Comparison of ENCODE assay signal across 26 cellular contexts in the genomic region with DNA sequence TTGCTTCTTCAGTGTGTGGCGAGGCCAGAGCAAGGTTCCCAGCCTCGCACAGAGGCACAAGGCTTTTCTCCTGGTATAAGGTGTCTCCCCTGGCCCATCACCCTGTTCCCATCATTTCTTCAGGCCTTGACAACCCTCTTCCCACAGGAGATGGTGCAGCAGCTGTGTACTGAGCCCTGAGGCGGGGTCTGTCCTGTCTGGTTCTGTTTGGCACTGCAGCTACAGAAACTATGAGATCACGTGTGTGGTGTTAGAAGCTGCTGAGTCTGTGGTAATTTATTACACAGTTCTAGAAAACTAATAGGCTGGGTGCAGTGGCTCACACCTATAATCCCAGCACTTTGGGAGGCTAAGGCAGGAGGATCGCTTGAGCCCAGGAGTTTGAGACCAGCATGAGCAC. TPM values are rescaled to one million over a fixed set of nuclear protein-coding genes. Genes with fewer than 3 reads are reported as not detected.
DNase-seq lines count a peak whose midpoint lies in the region; TF ChIP-seq lines count a peak whose summit lies in the region.
"Had no signal": no experiment of that assay in that cellular context is flagged by ENCODE, and none has a peak within 500 bp of the region (broad histone marks: within the 10 kb centered on the region; RNA-seq: fewer than 3 reads in every experiment).

No MANE protein-coding gene starts in this region.

- no peak for TF ChIP-seq EP300 in stomach (IDR thresholded peaks at IDR 0.05)

- no peaks in the 10 kb centered on the region for H3K9me2 ChIP-seq in Karpas-422 (replicated peaks; ENCODE audit: insufficient read depth, low read length)

- no peak overlapping the region for H2AFZ ChIP-seq in Karpas-422 (ENCODE audit: low read length)
- H2AFZ ChIP-seq: parathyroid adenoma had no signal

- TF ChIP-seq CTCF in cardiac muscle cell (IDR thresholded peaks at IDR 0.05; ENCODE audit: low read depth, low read length) (no peak), stomach (IDR thresholded peaks at IDR 0.05) (no peak), thyroid gland (IDR thresholded peaks at IDR 0.05) (no peak)

- 81 to 97% (median 94%) methylated on average over 5 of the region's 5 CpGs for WGBS in stomach, 5 donors
- WGBS in thyroid gland, 2 donors: 89 to 98% methylated on average over 5 of the region's 5 CpGs

- H3K79me2 ChIP-seq in Karpas-422 (ENCODE audit: low read length): peaks cover 4% of the 10 kb centered on the region; the same call in 1 of the 2 replicates
- H3K79me2 ChIP-seq: parathyroid adenoma had no signal

- intact Hi-C loops in stomach (cut with DNase I; ENCODE audit: low total_unique reads) (no loop called here), thyroid gland (cut with DNase I) (no loop called here)

- H3K4me2 ChIP-seq in Karpas-422 (ENCODE audit: low read depth, low read length, poor library complexity, severe bottlenecking): no peak overlapping the region

- H3K27ac ChIP-seq in cardiac muscle cell: peak overlapping the region; percentile 56
- H3K27ac ChIP-seq in stomach: peak overlapping the region in 3 of 5 donors; percentile 8 to 74 (median 54)
- H3K27ac ChIP-seq in thyroid gland: no peak overlapping the region
- no peak overlapping the region for H3K27ac ChIP-seq in Karpas-422 (ENCODE audit: low read length)
- H3K27ac ChIP-seq: C4-2B, colonic mucosa, esophagus squamous epithelium, parathyroid adenoma, SK-N-MC had no signal

- no peak overlapping the region for H3K9ac ChIP-seq in Karpas-422 (ENCODE audit: low read length)
- H3K9ac ChIP-seq: parathyroid adenoma had no signal

- DNase-seq in NAMALWA (ENCODE audit: low spot score) (peak; percentile 62), cardiac muscle cell (ENCODE audit: low read depth in 1 of 2, low spot score in 1 of 2) (no peak), myocyte (ENCODE audit: low read depth) (peak; percentile 68), stomach (no peak), KG1 (lab: John Stamatoyannopoulos, UW) (no peak), thyroid gland (no peak), Karpas-422 (no peak)
- no peak for DNase-seq in effector CD4-positive, alpha-beta T cell
- DNase-seq: activated CD4-positive, alpha-beta memory T cell treated with anti-CD3 and anti-CD28 coated beads, Interleukin-2, amount 10 ng/mL, durations not matched to agents 7 days and 5 days; activated CD4-positive, alpha-beta T cell treated with anti-CD3 and anti-CD28 coated beads for 1 hour; colonic mucosa; DMS79 treated with DMSO at 0.1 percent for 48 hours; endodermal cell; esophagus squamous epithelium; foreskin melanocyte; hypothalamus; midbrain; NCI-H1436; NCI-H2081 treated with DMSO at 0.1 percent for 48 hours; NCI-H345; T-helper 17 cell; trophoblast cell had no signal

- no peak overlapping the region for H3K4me3 ChIP-seq in cardiac muscle cell
- H3K4me3 ChIP-seq in stomach: no peak overlapping the region
- no peak overlapping the region for H3K4me3 ChIP-seq in thyroid gland (replicated peaks in 1 of 3)
- H3K4me3 ChIP-seq in Karpas-422 (ENCODE audit: low read length): no peak overlapping the region
- H3K4me3 ChIP-seq: colonic mucosa, esophagus squamous epithelium, SK-N-MC had no signal

- H3K9me3 ChIP-seq in cardiac muscle cell (ENCODE audit: low read depth) (no peaks in the 10 kb centered on the region), stomach (no peaks in the 10 kb centered on the region), thyroid gland (no peaks in the 10 kb centered on the region), Karpas-422 (ENCODE audit: low read length) (no peaks in the 10 kb centered on the region)
- H3K9me3 ChIP-seq: colonic mucosa, esophagus squamous epithelium had no signal

- TF ChIP-seq POLR2A in stomach (IDR thresholded peaks at IDR 0.05) (no peak), thyroid gland (IDR thresholded peaks at IDR 0.05) (no peak)

- H4K20me1 ChIP-seq in Karpas-422 (ENCODE audit: insufficient read depth, low read depth, low read length): no peaks in the 10 kb centered on the region

- H3K4me1 ChIP-seq in cardiac muscle cell (ENCODE audit: low read depth) (peaks cover 16% of the 10 kb centered on the region), stomach (peaks cover 0 to 10% (median 4%) of the 10 kb centered on the region in 4 donors), thyroid gland (peaks cover 7 to 10% of the 10 kb centered on the region in 2 donors), Karpas-422 (ENCODE audit: low read length) (peaks cover 10% of the 10 kb centered on the region)

- no peaks in the 10 kb centered on the region for H3K27me3 ChIP-seq in cardiac muscle cell
- H3K27me3 ChIP-seq in stomach: no peaks in the 10 kb centered on the region
- no peaks in the 10 kb centered on the region for H3K27me3 ChIP-seq in thyroid gland
- no peaks in the 10 kb centered on the region for H3K27me3 ChIP-seq in Karpas-422 (ENCODE audit: low read length)
- H3K27me3 ChIP-seq: colonic mucosa, esophagus squamous epithelium had no signal

- H3K36me3 ChIP-seq in cardiac muscle cell (no peaks in the 10 kb centered on the region), stomach (peaks cover 21 to 89% (median 82%) of the 10 kb centered on the region in 4 donors), thyroid gland (peaks cover 22 to 26% of the 10 kb centered on the region in 2 donors), Karpas-422 (ENCODE audit: insufficient read depth, low read length) (no peaks in the 10 kb centered on the region)
- H3K36me3 ChIP-seq: colonic mucosa had no signal

RNA-seq across cellular contexts. Expression of a gene that starts 7.2 kb away (rescaled TPM):
- total RNA-seq in cardiac muscle cell: 18.0 and 19.8 TPM in 2 replicates
- 17.1 and 17.5 TPM in 2 replicates for polyA plus RNA-seq in cardiac muscle cell
- total RNA-seq in myocyte: 127 and 180 TPM in 2 replicates
- polyA plus RNA-seq in myocyte (2012): 72.6 TPM
- 10 to 100 TPM in 2 of 5 donors, 1 to 10 TPM in 3; 3.5 to 16.5 (median 9.8) TPM for total RNA-seq in stomach
- polyA plus RNA-seq in stomach: 1 to 10 TPM; 4.4 to 6.0 (median 5.8) TPM
- 10 to 100 TPM; 20.8 to 40.3 (median 38.4) TPM for total RNA-seq in thyroid gland
- total RNA-seq in Karpas-422 (2014; rRNA removed; shearing (Covaris generic); ENCODE audit: low replicate concordance): 8.7 and 14.3 TPM in 2 replicates

RNA-seq across cellular contexts. Expression of a gene that starts 11.9 kb away (rescaled TPM):
- total RNA-seq in cardiac muscle cell: 13.5 and 14.3 TPM in 2 replicates
- 11.5 and 17.1 TPM in 2 replicates for polyA plus RNA-seq in cardiac muscle cell
- total RNA-seq in myocyte: 28.0 and 36.4 TPM in 2 replicates
- 24.6 TPM for polyA plus RNA-seq in myocyte (2012)
- total RNA-seq in stomach: 10 to 100 TPM; 11.9 to 66.1 (median 17.2) TPM
- polyA plus RNA-seq in stomach: 1 to 10 TPM; 2.9 to 6.0 (median 4.2) TPM
- 100 to 1,000 TPM in 1 of 4 donors, 10 to 100 TPM in 3; 73.1 to 116 (median 85.7) TPM for total RNA-seq in thyroid gland
- total RNA-seq in Karpas-422 (2014; rRNA removed; shearing (Covaris generic); ENCODE audit: low replicate concordance): 44.2 and 83.2 TPM in 2 replicates

RNA-seq across cellular contexts. Expression of a gene that starts 16.5 kb away (rescaled TPM):
- total RNA-seq in cardiac muscle cell (0.60 and 2.8 TPM in 2 replicates), myocyte (0.11 TPM in 1 of 2 replicates, not detected in the other), stomach (100 to 1,000 TPM in 1 of 5 donors, 10 to 100 TPM in 4; 19.8 to 184 (median 76.3) TPM), thyroid gland (10 to 100 TPM; 42.9 to 86.9 (median 50.5) TPM)
- polyA plus RNA-seq in cardiac muscle cell (1.8 and 3.1 TPM in 2 replicates), stomach (10 to 100 TPM; 21.5 to 36.9 (median 31.2) TPM)
- 0.35 TPM for polyA plus RNA-seq in myocyte (2012)
- not detected in 2 replicates for total RNA-seq in Karpas-422 (2014; rRNA removed; shearing (Covaris generic); ENCODE audit: low replicate concordance)
- total RNA-seq: activated CD4-positive, alpha-beta memory T cell treated with anti-CD3 and anti-CD28 coated beads, Interleukin-2, amount 10 ng/mL, durations not matched to agents 7 days and 5 days had no signal
- polyA plus RNA-seq: neural cell had no signal

RNA-seq across cellular contexts. Expression of a gene that starts 58.4 kb away (rescaled TPM):
- 12.8 and 24.3 TPM in 2 replicates for total RNA-seq in cardiac muscle cell
- polyA plus RNA-seq in cardiac muscle cell: 18.4 and 24.4 TPM in 2 replicates
- total RNA-seq in myocyte: 19.3 and 21.3 TPM in 2 replicates
- 12.5 TPM for polyA plus RNA-seq in myocyte (2012)
- total RNA-seq in stomach: 10 to 100 TPM; 12.3 to 41.4 (median 16.7) TPM
- 1 to 10 TPM; 4.7 to 5.7 (median 5.7) TPM for polyA plus RNA-seq in stomach
- 10 to 100 TPM; 13.4 to 25.8 (median 18.7) TPM for total RNA-seq in thyroid gland
- total RNA-seq in Karpas-422 (2014; rRNA removed; shearing (Covaris generic); ENCODE audit: low replicate concordance): 13.3 and 28.0 TPM in 2 replicates

RNA-seq across cellular contexts. Expression of a gene that starts 58.4 kb away (rescaled TPM):
- total RNA-seq in cardiac muscle cell: 106 and 110 TPM in 2 replicates
- polyA plus RNA-seq in cardiac muscle cell: 55.8 and 56.6 TPM in 2 replicates
- total RNA-seq in myocyte: 48.9 and 59.6 TPM in 2 replicates
- 44.8 TPM for polyA plus RNA-seq in myocyte (2012)
- total RNA-seq in stomach: 10 to 100 TPM; 24.9 to 88.8 (median 48.3) TPM
- polyA plus RNA-seq in stomach: 10 to 100 TPM; 22.4 to 30.2 (median 28.6) TPM
- total RNA-seq in thyroid gland: 10 to 100 TPM; 41.7 to 57.0 (median 46.9) TPM
- 43.9 and 44.6 TPM in 2 replicates for total RNA-seq in Karpas-422 (2014; rRNA removed; shearing (Covaris generic); ENCODE audit: low replicate concordance)

Comparison
In these comparisons a context has a peak if more than half of its experiments do, and no peak if none do; other contexts are left out.
1. DNase-seq: peak in NAMALWA (single experiment) and myocyte (single experiment); none in cardiac muscle cell (0 of 2), stomach (single experiment), KG1 (single experiment), effector CD4-positive, alpha-beta T cell (single experiment), thyroid gland (0 of 2) and Karpas-422 (single experiment).
2. H3K27ac ChIP-seq: peak in cardiac muscle cell (single experiment) and stomach (3 of 5); none in thyroid gland (0 of 3) and Karpas-422 (single experiment).